ENCODE assay signal across 9 cellular contexts in the genomic region with DNA sequence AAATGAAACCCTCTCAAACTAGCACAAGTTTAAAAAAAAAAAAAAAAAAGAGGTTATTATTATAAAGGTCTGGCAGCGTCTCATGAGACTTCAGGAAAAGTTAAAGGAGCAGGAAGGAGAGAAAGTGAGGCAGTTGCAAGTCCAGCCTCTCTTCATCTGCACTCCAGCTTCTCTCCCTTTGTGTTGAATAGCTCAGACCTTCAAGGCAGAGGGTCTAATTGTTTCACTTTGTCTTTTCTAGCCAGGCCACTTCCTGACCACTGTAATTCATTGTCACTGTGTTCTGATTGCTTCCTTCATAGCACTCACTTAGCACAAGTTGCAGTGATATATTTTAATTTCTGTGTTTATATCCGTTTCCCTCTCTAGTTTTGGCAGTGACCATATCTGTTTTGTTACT.
DNase-seq lines count a peak whose midpoint lies in the region; ATAC-seq, FAIRE-seq and TF ChIP-seq lines count a peak whose summit lies in the region.
"Had no signal": no experiment of that assay in that cellular context is flagged by ENCODE, and none has a peak within 500 bp of the region (broad histone marks: within the 10 kb centered on the region; RNA-seq: fewer than 3 reads in every experiment).

No MANE protein-coding gene starts in this region.

- peak overlapping the region; percentile 29 for H3K4me3 Mint-ChIP-seq in natural killer cell
- H3K4me3 Mint-ChIP-seq: stimulated activated naive CD8-positive, alpha-beta T cell treated with anti-CD3 and anti-CD28 coated beads, Interleukin-15, Interleukin-2, amounts not matched to agents 100 ng/mL and 50 ng/mL, for 24 hours had no signal

- no peaks in the 10 kb centered on the region for H3K36me3 Mint-ChIP-seq in natural killer cell

- no peak overlapping the region for H2AFZ ChIP-seq in GM12878 (ENCODE audit: control insufficient read depth, low read depth, low read length)

- RAD21 ChIA-PET in GM12878 (lab: Charles Lee; ENCODE audit: unreplicated experiment), result interaction anchor here (0.6 to 1.4 kb wide), 4 partner anchors 18 to 65 kb away, joined by 3 to 4 read pairs (median 4); no protein-coding TSS in a partner anchor

- TF ChIP-seq CTCF in GM12878 (IDR thresholded peaks at IDR 0.05 in 2 of 3, conservative IDR thresholded peaks at IDR 0.05 in 1 of 3; ENCODE audit: control insufficient read depth in 2 of 3, extremely low read depth in 1 of 3, insufficient read depth in 1 of 3, low read depth in 3 of 3, low read length in 3 of 3) (no peak), natural killer cell (IDR thresholded peaks at IDR 0.05) (no peak), testis (IDR thresholded peaks at IDR 0.05) (no peak)

- no TSS peak for BruUV-seq in GM12878 (replicated peaks; lab: Mats Ljungman, UMichigan)

- H3K9me3 Mint-ChIP-seq in natural killer cell, result no peaks in the 10 kb centered on the region
- H3K9me3 Mint-ChIP-seq: stimulated activated naive CD8-positive, alpha-beta T cell treated with anti-CD3 and anti-CD28 coated beads, Interleukin-15, Interleukin-2, amounts not matched to agents 100 ng/mL and 50 ng/mL, for 24 hours had no signal

- H3K4me1 Mint-ChIP-seq in natural killer cell, result peaks cover 12 to 13% of the 10 kb centered on the region in 2 donors

- POLR2A ChIA-PET in GM12878 (lab: Charles Lee), result interaction anchor here (0.6 to 0.7 kb wide), 2 partner anchors 9 to 64 kb away, joined by 3 to 7 read pairs; no protein-coding TSS in a partner anchor

- H3K9me3 ChIP-seq in GM12878 (replicated peaks; ENCODE audit: control insufficient read depth, insufficient read depth, low read length) (no peaks in the 10 kb centered on the region), testis (no peaks in the 10 kb centered on the region)

- H3K36me3 ChIP-seq in GM12878 (ENCODE audit: control insufficient read depth in 2 of 2, insufficient read depth in 2 of 2, low read length in 1 of 2) (no peaks in the 10 kb centered on the region; a peak in 1 of 4 replicates), testis (ENCODE audit: low read depth, missing control alignments) (no peaks in the 10 kb centered on the region)

- in situ Hi-C loops in GM12878 (cut with MboI), result no loop called here

- H3K4me3 ChIP-seq in GM12878 (no peak overlapping the region), testis (no peak overlapping the region)

- H3K4me1 ChIP-seq in GM12878 (ENCODE audit: control insufficient read depth, insufficient read depth, low read length), result peaks cover 4% of the 10 kb centered on the region; the same call in 1 of the 2 replicates
- peaks cover 14% of the 10 kb centered on the region for H3K4me1 ChIP-seq in testis

- TF ChIP-seq RAD21 in GM12878 (IDR thresholded peaks at IDR 0.05; ENCODE audit: insufficient read depth, low read depth, low read length), result no peak

- H3K27me3 Mint-ChIP-seq in natural killer cell (ENCODE audit: low read depth in 2 of 2), result no peaks in the 10 kb centered on the region

- WGBS in GM12878 (ENCODE audit: insufficient coverage, insufficient replicate concordance, low lambda C conversion rate, missing lambda C conversion rate), result 49% methylated on average over 2 of the region's 2 CpGs
- 35 to 49% methylated on average over 2 of the region's 2 CpGs for WGBS in testis, 2 donors

- H3K27ac Mint-ChIP-seq in natural killer cell, result peak overlapping the region; percentile 51 to 60

- no peaks in the 10 kb centered on the region for H3K79me2 ChIP-seq in GM12878 (ENCODE audit: control insufficient read depth, insufficient read depth, low read length)

- CTCF ChIA-PET in GM12878 (lab: Yijun Ruan, JAX), result interaction anchor here (0.7 to 1.9 kb wide), 3 partner anchors 9 to 13 kb away, joined by 3 to 4 read pairs (median 3); no protein-coding TSS in a partner anchor

- no peak overlapping the region for H3K9ac ChIP-seq in GM12878 (ENCODE audit: control insufficient read depth, insufficient read depth, low read length)

- DNase-seq in GM12878 (ENCODE audit: low read depth, low spot score) (no peak), natural killer cell (no peak), DMS 273 treated with DMSO at 0.1 percent for 48 hours (lab: John Stamatoyannopoulos, UW) (no peak), testis (no peak), SIG-M5 (lab: John Stamatoyannopoulos, UW) (no peak), NCI-H345 treated with DMSO at 0.1 percent for 48 hours (lab: John Stamatoyannopoulos, UW; ENCODE audit: unreplicated experiment) (no peak)

- ATAC-seq in GM18909 (IDR thresholded peaks at IDR 0.05; ENCODE audit: poor library complexity, unreplicated experiment) (peak; percentile 77), HG03159 (IDR thresholded peaks at IDR 0.05; ENCODE audit: unreplicated experiment) (peak; percentile 76), GM12878 (peak; percentile 83), natural killer cell (peak; percentile 72 to 79 (median 79))

- SMC1A ChIA-PET in GM12878 (lab: Charles Lee; ENCODE audit: uncharacterized antibody, unreplicated experiment), result interaction anchor here (1.2 to 1.8 kb wide), 2 partner anchors 12 to 29 kb away, joined by 3 to 8 read pairs; no protein-coding TSS in a partner anchor

- TF ChIP-seq POLR2A in GM12878 (IDR thresholded peaks at IDR 0.05; ENCODE audit: low read depth, low read length), result no peak
- no peak for TF ChIP-seq POLR2A in testis (IDR thresholded peaks at IDR 0.05)

- FAIRE-seq in GM12878 (lab: Jason Lieb, UNC), result no peak

- no peak overlapping the region for H3K4me2 ChIP-seq in GM12878 (ENCODE audit: control insufficient read depth, insufficient read depth)

- no peak overlapping the region for H3K27ac ChIP-seq in GM12878 (ENCODE audit: control insufficient read depth, insufficient read depth)
- H3K27ac ChIP-seq in testis, result no peak overlapping the region

- no peak for TF ChIP-seq EP300 in GM12878 (IDR thresholded peaks at IDR 0.05; ENCODE audit: borderline replicate concordance in 1 of 2, control insufficient read depth in 1 of 2, low read depth in 2 of 2, low read length in 2 of 2)

- intact Hi-C loops in GM12878 (cut with micrococcal nuclease; ENCODE audit: unreplicated experiment) (no loop called here), natural killer cell (cut with micrococcal nuclease) (no loop called here), testis (cut with DNase I; ENCODE audit: low total_unique reads) (no loop called here)

- no peaks in the 10 kb centered on the region for H4K20me1 ChIP-seq in GM12878 (ENCODE audit: control insufficient read depth, insufficient read depth)

- H3K27me3 ChIP-seq in GM12878 (replicated peaks in 1 of 2; ENCODE audit: control insufficient read depth in 2 of 2, insufficient read depth in 2 of 2, low read length in 1 of 2), result no peaks in the 10 kb centered on the region
- H3K27me3 ChIP-seq in testis, result no peaks in the 10 kb centered on the region

TF ChIP-seq in GM12878, 131 proteins besides CTCF, POLR2A, EP300 and RAD21:
- TF ChIP-seq RUNX3 (IDR thresholded peaks at IDR 0.05; ENCODE audit: low read length), result 0 out of 2 replicates have a peak, but pooled peaks have one; percentile 12
- no peak for TF ChIP-seq FOXK2 (IDR thresholded peaks at IDR 0.05)
